31 cellular contexts compared by ENCODE assay signal in genomic region chrX:44935172-44935571, GRCh38.
"Had no signal": no experiment of that assay in that cellular context is flagged by ENCODE, and none has a peak within 500 bp of the region (broad histone marks: within the 10 kb centered on the region; RNA-seq: fewer than 3 reads in every experiment).

No MANE protein-coding gene starts in this region.

- H3K27me3 ChIP-seq: ascending aorta, breast epithelium, cardiac muscle cell, dorsolateral prefrontal cortex, esophagus muscularis mucosa had no signal

- H3K9me3 ChIP-seq: ascending aorta, breast epithelium, esophagus muscularis mucosa had no signal

- ATAC-seq: activated naive CD4-positive, alpha-beta T cell treated with anti-CD3 and anti-CD28 coated beads, Interleukin-2, amount 50 U/mL, for 72 hours; activated T-cell treated with anti-CD3 and anti-CD28 coated beads, Interleukin-2, amount 50 U/mL, for 72 hours; WTC11 had no signal

- H3K27ac ChIP-seq: ascending aorta, breast epithelium, cardiac muscle cell, coronary artery, dorsolateral prefrontal cortex, esophagus muscularis mucosa, VCaP had no signal

- H3K27ac Mint-ChIP-seq: activated CD4-positive, alpha-beta memory T cell treated with anti-CD3 and anti-CD28 coated beads, Interleukin-2, amount 10 ng/mL, durations not matched to agents 7 days and 5 days; activated CD4-positive, alpha-beta T cell treated with anti-CD3 and anti-CD28 coated beads, Interleukin-2, amount 10 ng/mL, durations not matched to agents 7 days and 5 days; activated naive CD8-positive, alpha-beta T cell treated with anti-CD3 and anti-CD28 coated beads, Interleukin-2, amount 10 ng/mL, durations not matched to agents 7 days and 5 days; activated T-cell treated with anti-CD3 and anti-CD28 coated beads, Interleukin-2, amount 50 U/mL, for 24 hours; activated T-cell treated with anti-CD3 and anti-CD28 coated beads, Interleukin-2, amount 50 U/mL, for 72 hours; brain; dendritic cell treated with granulocyte-macrophage colony-stimulating factor and Interleukin-4, amounts not matched to agents 40 ng/mL and 50 ng/mL, for 4 days; endodermal cell had no signal

- H3K4me1 Mint-ChIP-seq: brain had no signal

- H3K4me3 Mint-ChIP-seq: activated CD4-positive, alpha-beta memory T cell treated with anti-CD3 and anti-CD28 coated beads, Interleukin-2, amount 10 ng/mL, durations not matched to agents 7 days and 5 days; activated CD4-positive, alpha-beta T cell treated with anti-CD3 and anti-CD28 coated beads, Interleukin-2, amount 10 ng/mL, durations not matched to agents 7 days and 5 days; activated naive CD4-positive, alpha-beta T cell treated with anti-CD3 and anti-CD28 coated beads, Interleukin-2, amount 10 ng/mL, durations not matched to agents 7 days and 5 days; activated naive CD8-positive, alpha-beta T cell treated with anti-CD3 and anti-CD28 coated beads, Interleukin-2, amount 10 ng/mL, durations not matched to agents 7 days and 5 days; activated T-cell treated with anti-CD3 and anti-CD28 coated beads, Interleukin-2, amount 50 U/mL, for 24 hours; activated T-cell treated with anti-CD3 and anti-CD28 coated beads, Interleukin-2, amount 50 U/mL, for 72 hours; brain; dendritic cell treated with granulocyte-macrophage colony-stimulating factor and Interleukin-4, amounts not matched to agents 40 ng/mL and 50 ng/mL, for 4 days; endodermal cell; WTC11 had no signal

- H3K36me3 ChIP-seq: ascending aorta, breast epithelium, cardiac muscle cell, esophagus muscularis mucosa had no signal

- FAIRE-seq: TTC549 had no signal

- H3K27me3 Mint-ChIP-seq: activated CD4-positive, alpha-beta memory T cell treated with anti-CD3 and anti-CD28 coated beads, Interleukin-2, amount 10 ng/mL, durations not matched to agents 7 days and 5 days; activated CD4-positive, alpha-beta T cell treated with anti-CD3 and anti-CD28 coated beads, Interleukin-2, amount 10 ng/mL, durations not matched to agents 7 days and 5 days; activated naive CD4-positive, alpha-beta T cell treated with anti-CD3 and anti-CD28 coated beads, Interleukin-2, amount 10 ng/mL, durations not matched to agents 7 days and 5 days; activated naive CD8-positive, alpha-beta T cell treated with anti-CD3 and anti-CD28 coated beads, Interleukin-2, amount 10 ng/mL, durations not matched to agents 7 days and 5 days; activated T-cell treated with anti-CD3 and anti-CD28 coated beads, Interleukin-2, amount 50 U/mL, for 24 hours; brain; dendritic cell treated with granulocyte-macrophage colony-stimulating factor and Interleukin-4, amounts not matched to agents 40 ng/mL and 50 ng/mL, for 4 days had no signal

- H3K4me3 ChIP-seq: ascending aorta, breast epithelium, cardiac muscle cell, coronary artery, dorsolateral prefrontal cortex, esophagus muscularis mucosa had no signal

- DNase-seq: activated CD4-positive, alpha-beta memory T cell treated with anti-CD3 and anti-CD28 coated beads, Interleukin-2, amount 10 ng/mL, durations not matched to agents 7 days and 5 days; activated CD4-positive, alpha-beta T cell treated with anti-CD3 and anti-CD28 coated beads for 1 hour; activated CD4-positive, alpha-beta T cell treated with anti-CD3 and anti-CD28 coated beads for 4 hours; activated CD4-positive, alpha-beta T cell treated with anti-CD3 and anti-CD28 coated beads, Interleukin-2, amount 10 ng/mL, durations not matched to agents 7 days and 5 days; activated CD4-positive, alpha-beta T cell treated with anti-CD3 and anti-CD28 coated beads, Interleukin-2, amount 50 U/mL, for 4 hours; activated CD8-positive, alpha-beta memory T cell treated with anti-CD3 and anti-CD28 coated beads, Interleukin-2, amount 50 U/mL, for 48 hours; activated gamma-delta T cell; activated naive CD4-positive, alpha-beta T cell; activated naive CD4-positive, alpha-beta T cell treated with anti-CD3 and anti-CD28 coated beads, Interleukin-2, amount 10 ng/mL, durations not matched to agents 7 days and 5 days; activated naive CD8-positive, alpha-beta T cell treated with anti-CD3 and anti-CD28 coated beads, Interleukin-2, amount 10 ng/mL, durations not matched to agents 7 days and 5 days; activated T-cell treated with anti-CD3 and anti-CD28 coated beads for 4 hours; activated T-cell treated with anti-CD3 and anti-CD28 coated beads, Interleukin-2, amount 50 U/mL, for 24 hours; activated T-cell treated with anti-CD3 and anti-CD28 coated beads, Interleukin-2, amount 50 U/mL, for 72 hours; central memory CD4-positive, alpha-beta T cell; dorsolateral prefrontal cortex; effector memory CD4-positive, alpha-beta T cell; endodermal cell; erythroblast; foreskin melanocyte; T-helper 2 cell had no signal

- H3K9me3 Mint-ChIP-seq: activated naive CD4-positive, alpha-beta T cell treated with anti-CD3 and anti-CD28 coated beads, Interleukin-2, amount 50 U/mL, for 72 hours; activated naive CD8-positive, alpha-beta T cell treated with anti-CD3 and anti-CD28 coated beads, Interleukin-2, amount 10 ng/mL, durations not matched to agents 7 days and 5 days; activated T-cell treated with anti-CD3 and anti-CD28 coated beads, Interleukin-2, amount 50 U/mL, for 72 hours; dendritic cell treated with granulocyte-macrophage colony-stimulating factor and Interleukin-4, amounts not matched to agents 40 ng/mL and 50 ng/mL, for 4 days; WTC11 had no signal

- H3K4me1 ChIP-seq: breast epithelium had no signal
